8 cellular contexts compared by ENCODE assay signal in genomic region chr14:90814806-90815566, GRCh38. TPM values are rescaled to one million over a fixed set of nuclear protein-coding genes. Genes with fewer than 3 reads are reported as not detected.
A peak's percentile ranks its signal among the peaks of the same experiment; 100 is the strongest.
DNase-seq lines count a peak whose midpoint lies in the region; ATAC-seq and TF ChIP-seq lines count a peak whose summit lies in the region.

No MANE protein-coding gene starts in this region.

- no peaks in the 10 kb centered on the region for H3K9me3 Mint-ChIP-seq in activated naive CD4-positive, alpha-beta T cell treated with anti-CD3 and anti-CD28 coated beads for 36 hours
- no peaks in the 10 kb centered on the region for H3K9me3 Mint-ChIP-seq in activated naive CD4-positive, alpha-beta T cell treated with anti-CD3 and anti-CD28 coated beads, Interleukin-2, amount 50 U/mL, for 72 hours

- H3K4me1 Mint-ChIP-seq in activated naive CD4-positive, alpha-beta T cell treated with anti-CD3 and anti-CD28 coated beads for 36 hours (ENCODE audit: low read depth) = peaks cover 4% of the 10 kb centered on the region

- TF ChIP-seq CTCF in body of pancreas (IDR thresholded peaks at IDR 0.05) = no peak
- no peak for TF ChIP-seq CTCF in lung (IDR thresholded peaks at IDR 0.05; ENCODE audit: control extremely low read depth, extremely low read depth)
- no peak for TF ChIP-seq CTCF in upper lobe of left lung (IDR thresholded peaks at IDR 0.05)

- WGBS in body of pancreas, 2 donors = 35 to 45% methylated on average over 11 to 12 of the region's 12 CpGs
- 67 to 82% methylated on average over 12 of the region's 12 CpGs for WGBS in lung, 2 donors
- 66 to 76% methylated on average over 12 of the region's 12 CpGs for WGBS in upper lobe of left lung, 2 donors

- DNase-seq in activated naive CD4-positive, alpha-beta T cell treated with anti-CD3 and anti-CD28 coated beads for 36 hours = no peak
- DNase-seq in activated naive CD4-positive, alpha-beta T cell treated with anti-CD3 and anti-CD28 coated beads, Interleukin-2, amount 50 U/mL, for 72 hours (ENCODE audit: low spot score in 2 of 2) = no peak
- DNase-seq in body of pancreas (peak in 1 of 4 donors; percentile 23), lung (ENCODE audit: low spot score) (no peak), upper lobe of left lung (no peak), GOT3 (lab: John Stamatoyannopoulos, UW) (no peak)

- H3K36me3 ChIP-seq in body of pancreas (replicated peaks in 1 of 2; ENCODE audit: insufficient read depth in 1 of 2, low read depth in 2 of 2) (no peaks in the 10 kb centered on the region), lung (ENCODE audit: control insufficient read depth in 2 of 2, insufficient read depth in 2 of 2, low read length in 2 of 2) (no peaks in the 10 kb centered on the region), upper lobe of left lung (no peaks in the 10 kb centered on the region)

- H3K27me3 Mint-ChIP-seq in activated naive CD4-positive, alpha-beta T cell treated with anti-CD3 and anti-CD28 coated beads for 36 hours (ENCODE audit: low read depth) = peaks cover 4% of the 10 kb centered on the region

- H3K4me3 Mint-ChIP-seq in activated naive CD4-positive, alpha-beta T cell treated with anti-CD3 and anti-CD28 coated beads for 36 hours = peak overlapping the region; percentile 71

- intact Hi-C loops in activated naive CD4-positive, alpha-beta T cell treated with anti-CD3 and anti-CD28 coated beads for 36 hours (cut with micrococcal nuclease) = no loop called here
- intact Hi-C loops in body of pancreas (cut with DNase I) = no loop called here

- H3K4me3 ChIP-seq in body of pancreas (peak overlapping the region; percentile 26 to 72), lung (peak overlapping the region; percentile 75), upper lobe of left lung (peak overlapping the region; percentile 54 to 77 (median 62))

- no peak for TF ChIP-seq EP300 in upper lobe of left lung (IDR thresholded peaks at IDR 0.05)

- H3K27ac ChIP-seq in body of pancreas (no peak overlapping the region), lung (ENCODE audit: low read depth in 1 of 2, low read length in 1 of 2) (no peak overlapping the region), upper lobe of left lung (no peak overlapping the region)

- TF ChIP-seq POLR2A in body of pancreas (IDR thresholded peaks at IDR 0.05) (no peak), upper lobe of left lung (IDR thresholded peaks at IDR 0.05) (no peak)

- H3K27ac Mint-ChIP-seq in activated naive CD4-positive, alpha-beta T cell treated with anti-CD3 and anti-CD28 coated beads for 36 hours = no peak overlapping the region
- no peak overlapping the region for H3K27ac Mint-ChIP-seq in activated naive CD4-positive, alpha-beta T cell treated with anti-CD3 and anti-CD28 coated beads, Interleukin-2, amount 50 U/mL, for 72 hours

- ATAC-seq in activated naive CD4-positive, alpha-beta T cell treated with anti-CD3 and anti-CD28 coated beads, Interleukin-2, amount 50 U/mL, for 72 hours = no peak
- no peak for ATAC-seq in body of pancreas
- no peak for ATAC-seq in lung (ENCODE audit: insufficient read depth, low FRiP score)
- no peak for ATAC-seq in upper lobe of left lung (ENCODE audit: low FRiP score in 2 of 2)
- no peak for ATAC-seq in HG03460 (IDR thresholded peaks at IDR 0.05; ENCODE audit: unreplicated experiment)
- ATAC-seq in GM21390 (IDR thresholded peaks at IDR 0.05; ENCODE audit: unreplicated experiment) = no peak

- CTCF ChIA-PET in activated naive CD4-positive, alpha-beta T cell treated with anti-CD3 and anti-CD28 coated beads for 36 hours (lab: Charles Lee) = no interaction called here

- no peaks in the 10 kb centered on the region for H3K27me3 ChIP-seq in body of pancreas
- H3K27me3 ChIP-seq in lung (ENCODE audit: control insufficient read depth, insufficient read depth) = no peaks in the 10 kb centered on the region
- no peaks in the 10 kb centered on the region for H3K27me3 ChIP-seq in upper lobe of left lung

- no peaks in the 10 kb centered on the region for H3K9me3 ChIP-seq in body of pancreas
- H3K9me3 ChIP-seq in lung (ENCODE audit: control insufficient read depth in 2 of 2, insufficient read depth in 1 of 2, low read length in 1 of 2) = no peaks in the 10 kb centered on the region
- no peaks in the 10 kb centered on the region for H3K9me3 ChIP-seq in upper lobe of left lung

- H3K36me3 Mint-ChIP-seq in activated naive CD4-positive, alpha-beta T cell treated with anti-CD3 and anti-CD28 coated beads for 36 hours (ENCODE audit: low read depth) = no peaks in the 10 kb centered on the region
- H3K36me3 Mint-ChIP-seq in activated naive CD4-positive, alpha-beta T cell treated with anti-CD3 and anti-CD28 coated beads, Interleukin-2, amount 50 U/mL, for 72 hours = no peaks in the 10 kb centered on the region

- H3K4me1 ChIP-seq in body of pancreas (peaks cover 45% of the 10 kb centered on the region), lung (ENCODE audit: control insufficient read depth in 2 of 2, insufficient read depth in 2 of 2, low read length in 2 of 2) (peaks cover 0 to 9% of the 10 kb centered on the region in 2 donors), upper lobe of left lung (peaks cover 10 to 25% (median 15%) of the 10 kb centered on the region in 4 donors)

RNA-seq across cellular contexts. Expression of gene TTC7B, which starts 1.2 kb away (rescaled TPM):
- total RNA-seq in activated naive CD4-positive, alpha-beta T cell treated with anti-CD3 and anti-CD28 coated beads for 36 hours = 1 to 10 TPM; 5.6 to 6.5 TPM
- 1 to 10 TPM; 7.2 to 9.1 TPM for total RNA-seq in activated naive CD4-positive, alpha-beta T cell treated with anti-CD3 and anti-CD28 coated beads, Interleukin-2, amount 50 U/mL, for 72 hours
- 10 to 100 TPM; 15.3 to 44.2 TPM for total RNA-seq in body of pancreas
- total RNA-seq in lung = 10 to 100 TPM; 30.3 to 39.6 TPM
- 10 to 100 TPM; 11.0 to 15.8 TPM for polyA plus RNA-seq in lung
- 10 to 100 TPM; 13.5 to 87.3 (median 37.5) TPM for total RNA-seq in upper lobe of left lung
